In genomic region chr16:69395859-69396186, GRCh38 we compare ENCODE assay signal across 1 cellular context.
TF ChIP-seq lines count a peak whose summit lies in the region.

No MANE protein-coding gene starts in this region.

TF ChIP-seq in liver, 16 proteins besides CTCF, POLR2A, EP300 and RAD21 (continued from another document):
- TF ChIP-seq, protein P1, sequence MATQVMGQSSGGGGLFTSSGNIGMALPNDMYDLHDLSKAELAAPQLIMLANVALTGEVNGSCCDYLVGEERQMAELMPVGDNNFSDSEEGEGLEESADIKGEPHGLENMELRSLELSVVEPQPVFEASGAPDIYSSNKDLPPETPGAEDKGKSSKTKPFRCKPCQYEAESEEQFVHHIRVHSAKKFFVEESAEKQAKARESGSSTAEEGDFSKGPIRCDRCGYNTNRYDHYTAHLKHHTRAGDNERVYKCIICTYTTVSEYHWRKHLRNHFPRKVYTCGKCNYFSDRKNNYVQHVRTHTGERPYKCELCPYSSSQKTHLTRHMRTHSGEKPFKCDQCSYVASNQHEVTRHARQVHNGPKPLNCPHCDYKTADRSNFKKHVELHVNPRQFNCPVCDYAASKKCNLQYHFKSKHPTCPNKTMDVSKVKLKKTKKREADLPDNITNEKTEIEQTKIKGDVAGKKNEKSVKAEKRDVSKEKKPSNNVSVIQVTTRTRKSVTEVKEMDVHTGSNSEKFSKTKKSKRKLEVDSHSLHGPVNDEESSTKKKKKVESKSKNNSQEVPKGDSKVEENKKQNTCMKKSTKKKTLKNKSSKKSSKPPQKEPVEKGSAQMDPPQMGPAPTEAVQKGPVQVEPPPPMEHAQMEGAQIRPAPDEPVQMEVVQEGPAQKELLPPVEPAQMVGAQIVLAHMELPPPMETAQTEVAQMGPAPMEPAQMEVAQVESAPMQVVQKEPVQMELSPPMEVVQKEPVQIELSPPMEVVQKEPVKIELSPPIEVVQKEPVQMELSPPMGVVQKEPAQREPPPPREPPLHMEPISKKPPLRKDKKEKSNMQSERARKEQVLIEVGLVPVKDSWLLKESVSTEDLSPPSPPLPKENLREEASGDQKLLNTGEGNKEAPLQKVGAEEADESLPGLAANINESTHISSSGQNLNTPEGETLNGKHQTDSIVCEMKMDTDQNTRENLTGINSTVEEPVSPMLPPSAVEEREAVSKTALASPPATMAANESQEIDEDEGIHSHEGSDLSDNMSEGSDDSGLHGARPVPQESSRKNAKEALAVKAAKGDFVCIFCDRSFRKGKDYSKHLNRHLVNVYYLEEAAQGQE (IDR thresholded peaks at IDR 0.05), result no peak
- TF ChIP-seq, protein P2, sequence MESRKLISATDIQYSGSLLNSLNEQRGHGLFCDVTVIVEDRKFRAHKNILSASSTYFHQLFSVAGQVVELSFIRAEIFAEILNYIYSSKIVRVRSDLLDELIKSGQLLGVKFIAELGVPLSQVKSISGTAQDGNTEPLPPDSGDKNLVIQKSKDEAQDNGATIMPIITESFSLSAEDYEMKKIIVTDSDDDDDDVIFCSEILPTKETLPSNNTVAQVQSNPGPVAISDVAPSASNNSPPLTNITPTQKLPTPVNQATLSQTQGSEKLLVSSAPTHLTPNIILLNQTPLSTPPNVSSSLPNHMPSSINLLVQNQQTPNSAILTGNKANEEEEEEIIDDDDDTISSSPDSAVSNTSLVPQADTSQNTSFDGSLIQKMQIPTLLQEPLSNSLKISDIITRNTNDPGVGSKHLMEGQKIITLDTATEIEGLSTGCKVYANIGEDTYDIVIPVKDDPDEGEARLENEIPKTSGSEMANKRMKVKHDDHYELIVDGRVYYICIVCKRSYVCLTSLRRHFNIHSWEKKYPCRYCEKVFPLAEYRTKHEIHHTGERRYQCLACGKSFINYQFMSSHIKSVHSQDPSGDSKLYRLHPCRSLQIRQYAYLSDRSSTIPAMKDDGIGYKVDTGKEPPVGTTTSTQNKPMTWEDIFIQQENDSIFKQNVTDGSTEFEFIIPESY (IDR thresholded peaks at IDR 0.05), result no peak
- TF ChIP-seq HNF4G (IDR thresholded peaks at IDR 0.05) (no peak), YY1 (IDR thresholded peaks at IDR 0.05) (no peak)
